Comparison of ENCODE assay signal across 12 cellular contexts in genomic region chr7:66877577-66878300, GRCh38. TPM values are rescaled to one million over a fixed set of nuclear protein-coding genes. Genes with fewer than 3 reads are reported as not detected.
DNase-seq lines count a peak whose midpoint lies in the region; ATAC-seq and FAIRE-seq lines count a peak whose summit lies in the region.
"Had no signal": no experiment of that assay in that cellular context is flagged by ENCODE, and none has a peak within 500 bp of the region (broad histone marks: within the 10 kb centered on the region; RNA-seq: fewer than 3 reads in every experiment).

No MANE protein-coding gene starts in this region.

- H3K4me1 ChIP-seq in BLaER1 treated with 17β-estradiol and CSF1 and Interleukin-3, amounts not matched to agents 10 nM and 100 nM, result peaks cover 0 to 38% (median 13%) of the 10 kb centered on the region in 10 experiments; a peak in 13 of 20 replicates
- no peaks in the 10 kb centered on the region for H3K4me1 ChIP-seq in small intestine (ENCODE audit: control insufficient read depth in 2 of 2, insufficient read depth in 1 of 2, low read depth in 1 of 2, low read length in 1 of 2)
- H3K4me1 ChIP-seq: gastroesophageal sphincter had no signal

- peak; percentile 12 for DNase-seq in SKM-1 (lab: John Stamatoyannopoulos, UW; ENCODE audit: unreplicated experiment)
- DNase-seq in NCI-H526 (lab: John Stamatoyannopoulos, UW), result no peak
- no peak for DNase-seq in HUDEP-2 (lab: John Stamatoyannopoulos, UW; ENCODE audit: unreplicated experiment in 76 of 76)
- DNase-seq in NCI-H69 (lab: John Stamatoyannopoulos, UW), result no peak
- DNase-seq in small intestine, result no peak
- DNase-seq: DMS53, NCI-H1436, right cardiac atrium had no signal

- H3K9ac ChIP-seq in BLaER1 treated with 17β-estradiol and CSF1 and Interleukin-3, amounts not matched to agents 10 nM and 100 nM, result peak overlapping the region in 5 of 11 experiments; percentile 14 to 74 (median 52); a peak in 8 of 22 replicates

- WGBS in small intestine, 3 donors, result 74 to 93% (median 87%) methylated on average over 1 of the region's 1 CpG

- peak overlapping the region in 9 of 11 experiments; percentile 14 to 93 (median 74); a peak in 16 of 22 replicates for H3K27ac ChIP-seq in BLaER1 treated with 17β-estradiol and CSF1 and Interleukin-3, amounts not matched to agents 10 nM and 100 nM
- peak overlapping the region in 1 of 2 donors; percentile 10 for H3K27ac ChIP-seq in small intestine (ENCODE audit: low read depth in 1 of 2, low read length in 1 of 2)
- H3K27ac ChIP-seq: gastroesophageal sphincter had no signal

- H3K27me3 ChIP-seq in BLaER1 treated with 17β-estradiol and CSF1 and Interleukin-3, amounts not matched to agents 10 nM and 100 nM, result no peaks in the 10 kb centered on the region
- H3K27me3 ChIP-seq in small intestine (ENCODE audit: control insufficient read depth in 2 of 2, insufficient read depth in 2 of 2, low read length in 2 of 2), result no peaks in the 10 kb centered on the region
- H3K27me3 ChIP-seq: gastroesophageal sphincter had no signal

- FAIRE-seq in small intestine (lab: Jason Lieb, UNC), result no peak

- no peaks in the 10 kb centered on the region for H4K20me1 ChIP-seq in BLaER1 treated with 17β-estradiol and CSF1 and Interleukin-3, amounts not matched to agents 10 nM and 100 nM

- H3K4me3 ChIP-seq in BLaER1 treated with 17β-estradiol and CSF1 and Interleukin-3, amounts not matched to agents 10 nM and 100 nM, result no peak overlapping the region
- H3K4me3 ChIP-seq in small intestine (ENCODE audit: low read depth in 1 of 2, low read length in 2 of 2), result no peak overlapping the region
- H3K4me3 ChIP-seq: gastroesophageal sphincter had no signal

- H3K36me3 ChIP-seq in BLaER1 treated with 17β-estradiol and CSF1 and Interleukin-3, amounts not matched to agents 10 nM and 100 nM, result peaks cover 0 to 46% (median 31%) of the 10 kb centered on the region in 11 experiments; a peak in 17 of 22 replicates
- H3K36me3 ChIP-seq in small intestine (ENCODE audit: control insufficient read depth in 2 of 2, insufficient read depth in 2 of 2, low read length in 2 of 2), result no peaks in the 10 kb centered on the region

- peak; percentile 95 for ATAC-seq in GM19043 (IDR thresholded peaks at IDR 0.05; ENCODE audit: low read depth, unreplicated experiment)
- peak; percentile 94 for ATAC-seq in HG03060 (IDR thresholded peaks at IDR 0.05; ENCODE audit: low read depth, unreplicated experiment)
- ATAC-seq: gastroesophageal sphincter, right cardiac atrium had no signal

- peak overlapping the region in 7 of 11 experiments; percentile 37 to 81 (median 64); a peak in 14 of 22 replicates for H3K4me2 ChIP-seq in BLaER1 treated with 17β-estradiol and CSF1 and Interleukin-3, amounts not matched to agents 10 nM and 100 nM

- H3K9me3 ChIP-seq in BLaER1 treated with 17β-estradiol and CSF1 and Interleukin-3, amounts not matched to agents 10 nM and 100 nM (replicated peaks in 1 of 11), result no peaks in the 10 kb centered on the region
- H3K9me3 ChIP-seq in small intestine (ENCODE audit: control insufficient read depth, low read depth), result no peaks in the 10 kb centered on the region
- H3K9me3 ChIP-seq: gastroesophageal sphincter had no signal

RNA-seq across cellular contexts. Expression of gene TMEM248, which starts 43.3 kb away (rescaled TPM):
- 10 to 100 TPM; 16.3 to 49.7 (median 24.9) TPM for polyA plus RNA-seq in small intestine
